ENCODE assay signal across 11 cellular contexts in genomic region chr6:33586108-33586640, GRCh38. TPM values are rescaled to one million over a fixed set of nuclear protein-coding genes. Genes with fewer than 3 reads are reported as not detected.
DNase-seq lines count a peak whose midpoint lies in the region; ATAC-seq, FAIRE-seq and TF ChIP-seq lines count a peak whose summit lies in the region.
"Had no signal": no experiment of that assay in that cellular context is flagged by ENCODE, and none has a peak within 500 bp of the region (broad histone marks: within the 10 kb centered on the region; RNA-seq: fewer than 3 reads in every experiment).

No MANE protein-coding gene starts in this region.

- H3K27me3 ChIP-seq in HepG2 (ENCODE audit: control insufficient read depth in 1 of 2, insufficient read depth in 2 of 2, low read length in 2 of 2): 0 out of 5 replicates have a peak, but pooled peaks cover 0 to 3% of the 10 kb centered on the region in 2 experiments
- H3K27me3 ChIP-seq in right lobe of liver: no peaks in the 10 kb centered on the region
- H3K27me3 ChIP-seq in lower lobe of right lung (ENCODE audit: low read depth): no peaks in the 10 kb centered on the region
- H3K27me3 ChIP-seq: adrenal gland had no signal

- no peak for FAIRE-seq in HepG2 (lab: Jason Lieb, UNC)
- FAIRE-seq: endometrium had no signal

- TF ChIP-seq POLR2A in HepG2 (IDR thresholded peaks at IDR 0.05; ENCODE audit: insufficient read depth in 1 of 2, low read depth in 2 of 2, low read length in 2 of 2): no peak
- no peak for TF ChIP-seq POLR2A in right lobe of liver (IDR thresholded peaks at IDR 0.05)

- no peak for TF ChIP-seq CTCF in HepG2 (CRISPR knock-in tag; IDR thresholded peaks at IDR 0.05)
- no peak for TF ChIP-seq CTCF in right lobe of liver (IDR thresholded peaks at IDR 0.05)
- TF ChIP-seq CTCF in VCaP (conservative IDR thresholded peaks at IDR 0.05): no peak
- no peak for TF ChIP-seq CTCF in lower lobe of right lung (IDR thresholded peaks at IDR 0.05)

- TF ChIP-seq EP300 in HepG2 (IDR thresholded peaks at IDR 0.05; ENCODE audit: low read depth in 2 of 2, low read length in 2 of 2) (no peak), HepG2 (CRISPR knock-in tag; IDR thresholded peaks at IDR 0.05; ENCODE audit: borderline replicate concordance) (no peak)

- H3K79me2 ChIP-seq in HepG2 (ENCODE audit: insufficient read depth, low read length): no peaks in the 10 kb centered on the region

- ATAC-seq in HepG2 (no peak), right lobe of liver (no peak), lower lobe of right lung (no peak), GM21619 (IDR thresholded peaks at IDR 0.05; ENCODE audit: unreplicated experiment) (no peak), GM21526 (IDR thresholded peaks at IDR 0.05; ENCODE audit: low FRiP score, unreplicated experiment) (no peak)

- H3K27ac ChIP-seq in HepG2 (ENCODE audit: extremely low read length, insufficient read depth, low read length) (no peak overlapping the region), right lobe of liver (no peak overlapping the region), VCaP (peak overlapping the region; percentile 49; the same call in 1 of the 2 replicates), lower lobe of right lung (peak overlapping the region; percentile 48)
- H3K27ac ChIP-seq: adrenal gland had no signal

- CTCF ChIA-PET in HepG2 (lab: Yijun Ruan, JAX; ENCODE audit: low intra/inter-chr PET ratio, low total read pairs): interaction anchor here (1.1 to 3.1 kb wide), 6 partner anchors 47 to 185 kb away, joined by 3 to 34 read pairs (median 12); no protein-coding TSS in a partner anchor

- intact Hi-C loops in HepG2 (cut with micrococcal nuclease; ENCODE audit: unreplicated experiment): loop anchor here (1.0 kb wide), 1 partner anchor 176 kb away; no protein-coding TSS in a partner anchor
- intact Hi-C loops in right lobe of liver (cut with DNase I): loop anchor here in 1 of 2 donors (10.0 kb wide), 1 partner anchor 179 kb away; no protein-coding TSS in a partner anchor
- intact Hi-C loops in lower lobe of right lung (cut with DNase I): loop anchor here (10.0 kb wide), 1 partner anchor 109 kb away; no protein-coding TSS in a partner anchor

- no peak overlapping the region for H2AFZ ChIP-seq in HepG2 (ENCODE audit: low read length)

- peaks cover 53% of the 10 kb centered on the region for H3K4me1 ChIP-seq in HepG2 (ENCODE audit: insufficient read depth, low read length)
- peaks cover 0 to 11% (median 0%) of the 10 kb centered on the region in 4 donors for H3K4me1 ChIP-seq in right lobe of liver
- H3K4me1 ChIP-seq in lower lobe of right lung: peaks cover 35% of the 10 kb centered on the region

- 33% methylated on average over 9 of the region's 9 CpGs for WGBS in HepG2 (ENCODE audit: low lambda C conversion rate)
- WGBS in right lobe of liver (ENCODE audit: insufficient coverage, low coverage, low lambda C conversion rate, missing lambda C conversion rate): 60% methylated on average over 3 of the region's 9 CpGs

- H3K36me3 ChIP-seq in HepG2 (replicated peaks in 1 of 2; ENCODE audit: control insufficient read depth in 1 of 2, insufficient read depth in 2 of 2, low read length in 2 of 2) (no peaks in the 10 kb centered on the region), right lobe of liver (no peaks in the 10 kb centered on the region), lower lobe of right lung (no peaks in the 10 kb centered on the region)
- H3K36me3 ChIP-seq: adrenal gland had no signal

- H3K9ac ChIP-seq in HepG2 (ENCODE audit: insufficient read depth, low read depth, low read length): no peak overlapping the region

- no peak overlapping the region for H3K4me3 ChIP-seq in HepG2 (replicated peaks in 1 of 3; ENCODE audit: insufficient read depth in 1 of 3, low read depth in 2 of 3, low read length in 3 of 3)
- no peak overlapping the region for H3K4me3 ChIP-seq in right lobe of liver
- no peak overlapping the region for H3K4me3 ChIP-seq in lower lobe of right lung
- H3K4me3 ChIP-seq: adrenal gland had no signal

- no peaks in the 10 kb centered on the region for H4K20me1 ChIP-seq in HepG2 (ENCODE audit: insufficient read depth, low read length)

- H3K4me2 ChIP-seq in HepG2 (ENCODE audit: low read depth, low read length): peak overlapping the region; percentile 63

- DNase-seq in HepG2 (ENCODE audit: low spot score): no peak
- no peak for DNase-seq in right lobe of liver
- no peak for DNase-seq in lower lobe of right lung
- DNase-seq in hypothalamus (lab: John Stamatoyannopoulos, UW): no peak
- DNase-seq in NCI-H1694 (lab: John Stamatoyannopoulos, UW): no peak
- DNase-seq: NCI-H187 treated with DMSO at 0.1 percent for 48 hours had no signal

- in situ Hi-C loops in HepG2 (cut with HindIII; ENCODE audit: extremely low pct_ligation_motif_present, low pct_unique_long_range_greater_than_20kb): loop anchor here (5.0 kb wide), 3 partner anchors 36 to 116 kb away; partner anchors contain the start of gene ITPR3

- POLR2A ChIA-PET in HepG2 (lab: Yijun Ruan, JAX): interaction anchor here (1.8 kb wide), 1 partner anchor 125 kb away, joined by 9 read pairs; the partner anchor contains the start of gene UQCC2

- H3K9me3 ChIP-seq in HepG2 (ENCODE audit: low read length) (no peaks in the 10 kb centered on the region), right lobe of liver (no peaks in the 10 kb centered on the region), lower lobe of right lung (no peaks in the 10 kb centered on the region)
- H3K9me3 ChIP-seq: adrenal gland had no signal

- BruUV-seq in HepG2 (replicated peaks; lab: Mats Ljungman, UMichigan): no TSS peak

- no peak for TF ChIP-seq RAD21 in HepG2 (CRISPR knock-in tag; IDR thresholded peaks at IDR 0.05)

TF ChIP-seq in HepG2, 621 proteins besides CTCF, POLR2A, EP300 and RAD21:
- TF ChIP-seq ZNF234 (CRISPR knock-in tag; conservative IDR thresholded peaks at IDR 0.05): no peak
- TF ChIP-seq ZSCAN21 (CRISPR knock-in tag; IDR thresholded peaks at IDR 0.05; ENCODE audit: borderline replicate concordance): 0 out of 2 replicates have a peak, but pooled peaks have one; percentile 65
- 0 out of 2 replicates have a peak, but pooled peaks have one; percentile 17 for TF ChIP-seq EED (CRISPR knock-in tag; IDR thresholded peaks at IDR 0.05)
- 0 out of 2 replicates have a peak, but pooled peaks have one; percentile 34 for TF ChIP-seq EEA1 (CRISPR knock-in tag; IDR thresholded peaks at IDR 0.05; ENCODE audit: borderline replicate concordance)

RNA-seq across cellular contexts. Expression of gene BAK1, which starts 6.1 kb away (rescaled TPM):
- total RNA-seq in HepG2 (2016; rRNA removed; fragmentation: Illumina TruSeq; extraction: Trizol) (23.8 and 25.9 TPM in 2 replicates), right lobe of liver (10 to 100 TPM in 2 of 6 experiments, 1 to 10 TPM in 4; 4.4 to 11.4 (median 6.5) TPM), lower lobe of right lung (22.3 TPM)
- total RNA-seq in HepG2 (2016; cell fraction: cytosol; rRNA removed; fragmentation: Illumina TruSeq; extraction: Trizol; ENCODE audit: low read depth): 16.2 and 22.7 TPM in 2 replicates
- 24.2 and 26.8 TPM in 2 replicates for total RNA-seq in HepG2 (2016; cell fraction: insoluble cytoplasmic fraction; rRNA removed; fragmentation: Illumina TruSeq; extraction: Trizol)
- 40.6 and 46.1 TPM in 2 replicates for total RNA-seq in HepG2 (2016; cell fraction: membrane; rRNA removed; fragmentation: Illumina TruSeq; extraction: Trizol)
- 11.2 and 14.0 TPM in 2 replicates for total RNA-seq in HepG2 (2016; cell fraction: nucleus; rRNA removed; fragmentation: Illumina TruSeq; extraction: Trizol)
- polyA plus RNA-seq in HepG2 (2011; rRNA removed): 15.0 and 22.2 TPM in 2 replicates
- polyA plus RNA-seq in HepG2 (2011; cell fraction: cytosol; rRNA removed): 19.9 and 23.5 TPM in 2 replicates
- polyA plus RNA-seq in HepG2 (2011; cell fraction: nucleus; rRNA removed): 13.5 and 15.1 TPM in 2 replicates
- 10.2 and 16.3 TPM in 2 replicates for polyA plus RNA-seq in HepG2 (2012)
- 21.1 and 27.3 TPM in 2 replicates for polyA plus RNA-seq in HepG2 (2016; cell fraction: cytosol; fragmentation: Illumina TruSeq; extraction: Trizol; ENCODE audit: low read depth)
- polyA plus RNA-seq in HepG2 (2016; cell fraction: insoluble cytoplasmic fraction; fragmentation: Illumina TruSeq; extraction: Trizol; ENCODE audit: low read depth): 25.7 and 28.6 TPM in 2 replicates
- 36.0 and 39.7 TPM in 2 replicates for polyA plus RNA-seq in HepG2 (2016; cell fraction: membrane; fragmentation: Illumina TruSeq; extraction: Trizol; ENCODE audit: low read depth)
- 24.6 and 25.1 TPM in 2 replicates for polyA plus RNA-seq in HepG2 (2016; cell fraction: nucleus; fragmentation: Illumina TruSeq; extraction: Trizol; ENCODE audit: insufficient read depth, low read depth)
- 38.8 and 50.3 TPM in 2 replicates for polyA minus RNA-seq in HepG2 (2011; rRNA and poly(A)+ RNA removed; ENCODE audit: low replicate concordance)
- polyA minus RNA-seq in HepG2 (2011; cell fraction: cytosol; rRNA and poly(A)+ RNA removed): 14.0 and 16.7 TPM in 2 replicates
- polyA minus RNA-seq in HepG2 (2011; cell fraction: nucleus; rRNA and poly(A)+ RNA removed): 7.6 and 8.2 TPM in 2 replicates

RNA-seq across cellular contexts. Expression of gene ITPR3, which starts 34.9 kb away (rescaled TPM):
- total RNA-seq in HepG2 (2016; rRNA removed; fragmentation: Illumina TruSeq; extraction: Trizol) (3.4 and 3.8 TPM in 2 replicates), right lobe of liver (1 to 10 TPM in 4 of 6 experiments, under 1 TPM in 2; 0.79 to 3.5 (median 1.6) TPM), lower lobe of right lung (74.7 TPM)
- total RNA-seq in HepG2 (2016; cell fraction: cytosol; rRNA removed; fragmentation: Illumina TruSeq; extraction: Trizol; ENCODE audit: low read depth): 0.30 and 0.44 TPM in 2 replicates
- total RNA-seq in HepG2 (2016; cell fraction: insoluble cytoplasmic fraction; rRNA removed; fragmentation: Illumina TruSeq; extraction: Trizol): 2.6 and 4.1 TPM in 2 replicates
- 1.5 and 1.7 TPM in 2 replicates for total RNA-seq in HepG2 (2016; cell fraction: membrane; rRNA removed; fragmentation: Illumina TruSeq; extraction: Trizol)
- total RNA-seq in HepG2 (2016; cell fraction: nucleus; rRNA removed; fragmentation: Illumina TruSeq; extraction: Trizol): 5.0 and 5.8 TPM in 2 replicates
- polyA plus RNA-seq in HepG2 (2011; rRNA removed): 21.4 and 27.4 TPM in 2 replicates
- polyA plus RNA-seq in HepG2 (2011; cell fraction: cytosol; rRNA removed): 11.6 and 15.9 TPM in 2 replicates
- 175 and 242 TPM in 2 replicates for polyA plus RNA-seq in HepG2 (2011; cell fraction: nucleus; rRNA removed)
- 10.0 and 18.8 TPM in 2 replicates for polyA plus RNA-seq in HepG2 (2012)
- polyA plus RNA-seq in HepG2 (2016; cell fraction: cytosol; fragmentation: Illumina TruSeq; extraction: Trizol; ENCODE audit: low read depth): 0.20 and 0.24 TPM in 2 replicates
- 1.6 and 2.3 TPM in 2 replicates for polyA plus RNA-seq in HepG2 (2016; cell fraction: insoluble cytoplasmic fraction; fragmentation: Illumina TruSeq; extraction: Trizol; ENCODE audit: low read depth)
- 0.54 and 0.78 TPM in 2 replicates for polyA plus RNA-seq in HepG2 (2016; cell fraction: membrane; fragmentation: Illumina TruSeq; extraction: Trizol; ENCODE audit: low read depth)
- 11.8 and 13.7 TPM in 2 replicates for polyA plus RNA-seq in HepG2 (2016; cell fraction: nucleus; fragmentation: Illumina TruSeq; extraction: Trizol; ENCODE audit: insufficient read depth, low read depth)
- polyA minus RNA-seq in HepG2 (2011; rRNA and poly(A)+ RNA removed; ENCODE audit: low replicate concordance): 47.0 and 79.8 TPM in 2 replicates
- polyA minus RNA-seq in HepG2 (2011; cell fraction: cytosol; rRNA and poly(A)+ RNA removed): 20.4 and 20.8 TPM in 2 replicates
- 36.2 and 39.1 TPM in 2 replicates for polyA minus RNA-seq in HepG2 (2011; cell fraction: nucleus; rRNA and poly(A)+ RNA removed)

Comparison
In these comparisons a context has a peak if more than half of its experiments do, and no peak if none do; other contexts are left out.
1. H3K27ac ChIP-seq: peak in VCaP (single experiment) and lower lobe of right lung (single experiment); none in HepG2 (single experiment) and right lobe of liver (0 of 3).
2. RNA of gene ITPR3, which starts 34.9 kb away (total RNA-seq): 74.7 TPM in lower lobe of right lung (single experiment); 0.30 to 5.8 TPM in HepG2 and 0.79 to 3.5 TPM in right lobe of liver; every median in the first group is over 10 times any median in the second.